ENCODE assay signal across 10 cellular contexts in the genomic region with DNA sequence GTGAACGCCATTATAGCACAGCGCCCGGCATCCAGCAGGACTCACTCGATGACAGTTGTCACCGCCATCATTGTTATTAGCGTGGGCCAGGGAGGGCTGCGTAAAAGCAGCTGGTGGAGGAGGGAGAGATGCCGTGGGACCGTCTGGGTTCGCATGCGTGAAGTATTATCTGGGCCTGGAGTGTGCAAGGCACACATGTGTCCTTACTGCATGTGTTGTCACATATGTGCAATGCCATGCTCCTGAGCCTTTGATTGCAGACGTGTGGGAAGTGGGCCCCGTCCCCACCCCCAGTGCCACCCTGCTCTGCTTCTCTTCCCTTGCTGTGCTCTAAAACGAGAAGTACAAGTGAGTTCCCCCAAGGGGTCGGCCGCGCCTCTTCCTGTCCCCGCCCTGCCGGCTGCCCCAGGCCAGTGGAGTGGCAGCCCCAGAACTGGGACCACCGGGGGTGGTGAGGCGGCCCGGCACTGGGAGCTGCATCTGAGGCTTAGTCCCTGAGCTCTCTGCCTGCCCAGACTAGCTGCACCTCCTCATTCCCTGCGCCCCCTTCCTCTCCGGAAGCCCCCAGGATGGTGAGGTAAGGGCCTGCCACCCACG. TPM values are rescaled to one million over a fixed set of nuclear protein-coding genes. Genes with fewer than 3 reads are reported as not detected.
A peak's percentile ranks its signal among the peaks of the same experiment; 100 is the strongest.
DNase-seq lines count a peak whose midpoint lies in the region; ATAC-seq, FAIRE-seq and TF ChIP-seq lines count a peak whose summit lies in the region.
"Had no signal": no experiment of that assay in that cellular context is flagged by ENCODE, and none has a peak within 500 bp of the region (broad histone marks: within the 10 kb centered on the region; RNA-seq: fewer than 3 reads in every experiment).

TSS of gene PTPN6 (plus strand) at position 413 of the 597 bp plus-strand sequence. CDS start at position 570, 157 bp downstream.

- H3K4me3 ChIP-seq in bronchial epithelial cell (ENCODE audit: low read depth, low read length) (no peak within 1 kb of the TSS), mucosa of descending colon (no peak within 1 kb of the TSS), urinary bladder (ENCODE audit: low read depth, low read length) (peak within 1 kb of the TSS; percentile 32), uterus (peak within 1 kb of the TSS in 1 of 2 donors; percentile 1)
- H3K4me3 ChIP-seq: K562 had no signal

- TF ChIP-seq CTCF in bronchial epithelial cell (IDR thresholded peaks at IDR 0.05; ENCODE audit: insufficient read depth, low read length, severe bottlenecking) (no peak), mucosa of descending colon (IDR thresholded peaks at IDR 0.05) (no peak), uterus (IDR thresholded peaks at IDR 0.05) (no peak)

- peaks cover 2% of the 10 kb centered on the region for H3K36me3 ChIP-seq in bronchial epithelial cell (ENCODE audit: control insufficient read depth, insufficient read depth, low read length)
- H3K36me3 ChIP-seq in mucosa of descending colon (ENCODE audit: low read depth), result no peaks in the 10 kb centered on the region
- peaks cover 5% of the 10 kb centered on the region for H3K36me3 ChIP-seq in urinary bladder (ENCODE audit: insufficient read depth)
- H3K36me3 ChIP-seq in uterus, result no peaks in the 10 kb centered on the region

- WGBS in urinary bladder, result 73% methylated on average over 25 of the region's 25 CpGs

- no peak for FAIRE-seq in bronchial epithelial cell (lab: Jason Lieb, UNC)

- peaks cover 21% of the 10 kb centered on the region for H3K4me1 ChIP-seq in mucosa of descending colon (ENCODE audit: low read depth)
- H3K4me1 ChIP-seq in urinary bladder (ENCODE audit: insufficient read depth), result no peaks in the 10 kb centered on the region
- peaks cover 0 to 2% of the 10 kb centered on the region in 2 donors for H3K4me1 ChIP-seq in uterus

- H3K27ac ChIP-seq in urinary bladder (ENCODE audit: low read depth) (peak within 1 kb of the TSS; percentile 14), uterus (no peak within 1 kb of the TSS)

- H3K27me3 ChIP-seq in bronchial epithelial cell (ENCODE audit: control insufficient read depth, insufficient read depth, low read length) (no peaks in the 10 kb centered on the region), uterus (no peaks in the 10 kb centered on the region)

- TF ChIP-seq POLR2A in uterus (IDR thresholded peaks at IDR 0.05), result no peak

- ATAC-seq in GM19035 (IDR thresholded peaks at IDR 0.05; ENCODE audit: unreplicated experiment) (peak; percentile 18), mucosa of descending colon (peak; percentile 32), HG02870 (IDR thresholded peaks at IDR 0.05; ENCODE audit: unreplicated experiment) (no peak), HG03457 (IDR thresholded peaks at IDR 0.05; ENCODE audit: unreplicated experiment) (no peak)

- H3K9me3 ChIP-seq in mucosa of descending colon (no peaks in the 10 kb centered on the region), uterus (no peaks in the 10 kb centered on the region)

- intact Hi-C loops in mucosa of descending colon (cut with DNase I, micrococcal nuclease), result no loop called here
- intact Hi-C loops in uterus (cut with DNase I; ENCODE audit: low total_unique reads), result no loop called here

- DNase-seq in SIG-M5 treated with dmso at 0.1 percent for 504 hours (lab: John Stamatoyannopoulos, UW; ENCODE audit: unreplicated experiment), result peak; percentile 96
- no peak for DNase-seq in bronchial epithelial cell (ENCODE audit: low read depth)
- DNase-seq in mucosa of descending colon, result peak; percentile 58 to 92 (median 76)
- no peak for DNase-seq in uterus

RNA-seq across cellular contexts. Expression of gene PTPN6, which starts in this region (rescaled TPM):
- 10.9 and 12.4 TPM in 2 replicates for total RNA-seq in bronchial epithelial cell
- total RNA-seq in mucosa of descending colon, result 10 to 100 TPM; 37.4 to 61.7 (median 51.7) TPM
- 6.1 TPM for total RNA-seq in urinary bladder
- polyA plus RNA-seq in urinary bladder, result 17.2 TPM
- total RNA-seq in uterus, result 10 to 100 TPM in 2 of 4 donors, under 1 TPM in 2; 0.59 to 19.8 (median 5.9) TPM
- total RNA-seq: fibroblast of villous mesenchyme had no signal

Comparison
In these comparisons a context has a peak if more than half of its experiments do, and no peak if none do; other contexts are left out.
1. ATAC-seq: peak in GM19035 (single experiment) and mucosa of descending colon (single experiment); none in HG02870 (single experiment) and HG03457 (single experiment).
2. DNase-seq: peak in SIG-M5 treated with dmso at 0.1 percent for 504 hours (single experiment) and mucosa of descending colon (3 of 3); none in bronchial epithelial cell (single experiment) and uterus (0 of 2).